1 cellular context compared by ENCODE assay signal in the genomic region with DNA sequence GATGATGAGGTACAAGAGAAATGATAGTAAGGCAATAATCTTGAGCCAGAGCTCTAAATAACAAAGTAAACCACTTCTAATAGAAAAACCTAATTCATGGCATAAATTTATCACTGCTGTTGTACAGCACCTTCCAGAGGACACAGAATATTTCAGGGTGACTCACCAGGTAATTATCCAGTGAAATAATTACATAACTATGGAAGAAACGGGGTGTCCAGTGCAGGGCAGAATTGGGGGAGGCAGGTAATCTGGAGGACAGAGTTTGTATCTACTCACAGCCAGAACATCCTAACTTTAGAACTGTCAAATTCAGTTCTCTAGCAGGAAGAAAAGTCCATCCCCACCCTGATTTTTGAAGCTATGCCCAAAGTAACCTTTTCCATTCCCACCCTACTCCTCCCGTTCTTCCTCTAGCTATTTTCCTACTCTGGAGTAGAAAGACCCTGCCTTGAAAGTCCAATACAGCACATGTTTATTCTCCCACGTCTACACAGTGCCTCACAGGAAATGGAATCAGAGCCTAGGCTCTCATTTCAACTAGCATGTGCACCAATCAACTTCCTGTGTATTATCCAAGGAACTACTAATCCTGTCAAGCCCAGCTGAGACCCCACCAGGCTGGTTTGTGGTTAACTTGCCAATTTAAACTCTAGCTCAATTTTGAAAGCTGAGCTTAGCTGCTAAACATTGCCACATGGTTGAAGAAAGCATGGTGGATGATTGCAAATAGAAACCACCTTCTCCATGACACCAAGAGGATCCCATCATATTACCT.
TF ChIP-seq lines count a peak whose summit lies in the region.

No MANE protein-coding gene starts in this region.

TF ChIP-seq in HepG2, 621 proteins besides CTCF, POLR2A, EP300 and RAD21 (continued from another document):
- TF ChIP-seq SYNCRIP (IDR thresholded peaks at IDR 0.05; ENCODE audit: insufficient read depth, low read depth, low read length) (no peak), JARID2 (CRISPR knock-in tag; IDR thresholded peaks at IDR 0.05; ENCODE audit: insufficient replicate concordance) (no peak), ZNF720 (CRISPR knock-in tag; IDR thresholded peaks at IDR 0.05) (no peak), FOXO1 (CRISPR knock-in tag; IDR thresholded peaks at IDR 0.05) (no peak), ZNF224 (CRISPR knock-in tag; IDR thresholded peaks at IDR 0.05) (no peak), ATF7-NPFF (CRISPR knock-in tag; IDR thresholded peaks at IDR 0.05; ENCODE audit: low read depth) (no peak), FOXM1 (CRISPR knock-in tag; IDR thresholded peaks at IDR 0.05) (no peak), BCL6 (CRISPR knock-in tag; IDR thresholded peaks at IDR 0.05) (no peak), ZNF296 (CRISPR knock-in tag; conservative IDR thresholded peaks at IDR 0.05) (no peak), HNRNPH1 (optimal IDR thresholded peaks at IDR 0.05; ENCODE audit: low read depth, low read length) (no peak), ZNF891 (CRISPR knock-in tag; IDR thresholded peaks at IDR 0.05) (no peak)
- TF ChIP-seq, protein P1, sequence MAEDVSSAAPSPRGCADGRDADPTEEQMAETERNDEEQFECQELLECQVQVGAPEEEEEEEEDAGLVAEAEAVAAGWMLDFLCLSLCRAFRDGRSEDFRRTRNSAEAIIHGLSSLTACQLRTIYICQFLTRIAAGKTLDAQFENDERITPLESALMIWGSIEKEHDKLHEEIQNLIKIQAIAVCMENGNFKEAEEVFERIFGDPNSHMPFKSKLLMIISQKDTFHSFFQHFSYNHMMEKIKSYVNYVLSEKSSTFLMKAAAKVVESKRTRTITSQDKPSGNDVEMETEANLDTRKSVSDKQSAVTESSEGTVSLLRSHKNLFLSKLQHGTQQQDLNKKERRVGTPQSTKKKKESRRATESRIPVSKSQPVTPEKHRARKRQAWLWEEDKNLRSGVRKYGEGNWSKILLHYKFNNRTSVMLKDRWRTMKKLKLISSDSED (CRISPR knock-in tag; IDR thresholded peaks at IDR 0.05), result no peak
